13 cellular contexts compared by ENCODE assay signal in the genomic region with DNA sequence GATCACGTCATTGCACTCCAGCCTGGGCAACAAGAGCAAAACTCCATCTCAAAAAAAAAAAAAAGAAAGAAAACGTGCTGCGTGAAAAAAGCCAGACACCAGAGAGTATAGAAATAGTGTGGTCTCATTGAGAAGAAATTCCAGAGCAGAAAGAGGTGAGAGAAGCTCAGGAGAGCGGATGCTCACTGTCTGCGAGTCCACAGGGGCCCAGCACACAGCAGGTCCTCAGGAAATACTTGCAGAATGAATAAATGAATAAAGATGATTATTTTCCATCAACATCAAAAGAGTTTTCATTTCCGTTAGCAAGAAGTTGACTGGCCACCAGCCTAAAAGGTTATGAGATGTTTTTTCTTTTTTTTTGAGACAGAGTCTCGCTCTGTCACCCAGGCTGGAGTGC. TPM values are rescaled to one million over a fixed set of nuclear protein-coding genes. Genes with fewer than 3 reads are reported as not detected.
DNase-seq lines count a peak whose midpoint lies in the region; ATAC-seq, FAIRE-seq and TF ChIP-seq lines count a peak whose summit lies in the region.
"Had no signal": no experiment of that assay in that cellular context is flagged by ENCODE, and none has a peak within 500 bp of the region (broad histone marks: within the 10 kb centered on the region; RNA-seq: fewer than 3 reads in every experiment).

No MANE protein-coding gene starts in this region.

- H3K36me3 Mint-ChIP-seq in H9 (ENCODE audit: insufficient read depth in 1 of 3, low read depth in 3 of 3), result peaks cover 6 to 29% (median 12%) of the 10 kb centered on the region in 3 experiments; a peak in 6 of 7 replicates
- peaks cover 8% of the 10 kb centered on the region for H3K36me3 Mint-ChIP-seq in WTC11

- H3K9me3 Mint-ChIP-seq in H9 (no peaks in the 10 kb centered on the region), WTC11 (no peaks in the 10 kb centered on the region)
- H3K9me3 Mint-ChIP-seq: CD8-positive, alpha-beta memory T cell had no signal

- H3K4me2 ChIP-seq in H9 (ENCODE audit: insufficient read depth, insufficient read length, low read length) (no peak overlapping the region), H1 (ENCODE audit: insufficient read depth in 1 of 2, low read depth in 2 of 2, low read length in 2 of 2) (peak overlapping the region; percentile 37 to 41), trophoblast cell (ENCODE audit: low read length) (no peak overlapping the region)
- H3K4me2 ChIP-seq: A549 had no signal

- H2BK5ac ChIP-seq in H9 (ENCODE audit: insufficient read length, low read length) (no peak overlapping the region), H1 (ENCODE audit: low read depth, low read length) (peak overlapping the region; percentile 71; the same call in 1 of the 2 replicates), trophoblast cell (ENCODE audit: low read depth, low read length, poor library complexity) (no peak overlapping the region)

- H3K79me1 ChIP-seq in H9 (ENCODE audit: insufficient read depth, low read depth, low read length, poor library complexity, severe bottlenecking), result no peaks in the 10 kb centered on the region
- no peaks in the 10 kb centered on the region; the same call in 1 of the 2 replicates for H3K79me1 ChIP-seq in H1 (ENCODE audit: low read depth, low read length)
- H3K79me1 ChIP-seq in trophoblast cell (ENCODE audit: low read length), result no peaks in the 10 kb centered on the region

- H2AK5ac ChIP-seq in H9 (ENCODE audit: insufficient read length, low read length) (no peak overlapping the region), H1 (ENCODE audit: low read depth, low read length) (no peak overlapping the region), trophoblast cell (ENCODE audit: low read length) (no peak overlapping the region)

- no peak for TF ChIP-seq EP300 in H1 (IDR thresholded peaks at IDR 0.05; ENCODE audit: borderline replicate concordance in 1 of 2, low read depth in 2 of 2, low read length in 2 of 2)

- H4K8ac ChIP-seq in H9 (replicated peaks; ENCODE audit: insufficient read length, low read depth, low read length) (no peak overlapping the region), H1 (ENCODE audit: extremely low read depth, insufficient read depth, low read length) (no peak overlapping the region), trophoblast cell (ENCODE audit: low read depth, low read length) (no peak overlapping the region)

- H2BK12ac ChIP-seq in H9 (ENCODE audit: insufficient read length, low read depth, low read length), result no peak overlapping the region
- H2BK12ac ChIP-seq in H1 (ENCODE audit: low read depth, low read length), result no peak overlapping the region
- H2BK12ac ChIP-seq in trophoblast cell (ENCODE audit: low read length), result no peak overlapping the region

- DNase-seq in H9 (no peak), WTC11 (ENCODE audit: low spot score) (no peak), H1 (ENCODE audit: low read depth in 1 of 2, low spot score in 2 of 2) (no peak), NCI-H1436 (lab: John Stamatoyannopoulos, UW) (no peak), NCI-H2227 treated with DMSO at 0.1 percent for 48 hours (lab: John Stamatoyannopoulos, UW) (no peak), trophoblast cell (no peak)
- DNase-seq: Caco-2; CD8-positive, alpha-beta memory T cell; DND-41; GDM1 had no signal

- H3K14ac ChIP-seq in H9 (ENCODE audit: insufficient read depth, low read length) (no peak overlapping the region), H1 (ENCODE audit: insufficient read length) (no peak overlapping the region), trophoblast cell (ENCODE audit: low read length) (no peak overlapping the region)

- H3K18ac ChIP-seq in H9 (ENCODE audit: insufficient read length, low read depth, low read length) (no peak overlapping the region), H1 (ENCODE audit: extremely low read depth, low read length) (peak overlapping the region; percentile 15; the same call in 1 of the 2 replicates), trophoblast cell (ENCODE audit: low read length) (no peak overlapping the region)

- no peak overlapping the region for H3K4me3 ChIP-seq in H1 (ENCODE audit: extremely low read depth in 1 of 4, insufficient read depth in 2 of 4, low read depth in 3 of 4, low read length in 4 of 4)
- H3K4me3 ChIP-seq in trophoblast cell (ENCODE audit: low read depth, low read length), result no peak overlapping the region
- H3K4me3 ChIP-seq: A549 had no signal

- no peak overlapping the region for H2BK15ac ChIP-seq in H9 (ENCODE audit: low read depth, low read length)
- no peak overlapping the region for H2BK15ac ChIP-seq in H1 (ENCODE audit: low read length)

- H3K4me3 Mint-ChIP-seq in H9 (peak overlapping the region in 1 of 2 experiments; percentile 22; a peak in 1 of 5 replicates), WTC11 (peak overlapping the region; percentile 26; the same call in 1 of the 2 replicates)
- H3K4me3 Mint-ChIP-seq: CD8-positive, alpha-beta memory T cell had no signal

- H3K23ac ChIP-seq in H9 (ENCODE audit: insufficient read length, low read depth, low read length) (no peak overlapping the region), H1 (ENCODE audit: insufficient read length) (no peak overlapping the region), trophoblast cell (ENCODE audit: low read length) (no peak overlapping the region)

- TF ChIP-seq RAD21 in H1 (IDR thresholded peaks at IDR 0.05 in 1 of 2, conservative IDR thresholded peaks at IDR 0.05 in 1 of 2; ENCODE audit: low read depth in 2 of 2, low read length in 2 of 2), result no peak

- H4K91ac ChIP-seq in H9 (ENCODE audit: insufficient read length, low read depth, low read length) (no peak overlapping the region), H1 (replicated peaks; ENCODE audit: insufficient read length, low read length) (no peak overlapping the region), trophoblast cell (ENCODE audit: low read depth, low read length) (no peak overlapping the region)

- H3K4me1 ChIP-seq in H9 (ENCODE audit: insufficient read depth, low read length), result peaks cover 11% of the 10 kb centered on the region; the same call in 1 of the 2 replicates
- H3K4me1 ChIP-seq in H1 (replicated peaks in 1 of 4; ENCODE audit: control insufficient read depth in 3 of 4, insufficient read depth in 4 of 4, low read length in 3 of 4), result peaks cover 13 to 31% (median 23%) of the 10 kb centered on the region in 4 experiments
- peaks cover 0 to 6% of the 10 kb centered on the region in 2 experiments for H3K4me1 ChIP-seq in trophoblast cell (ENCODE audit: control insufficient read depth in 1 of 2, insufficient read depth in 2 of 2, low read length in 2 of 2)
- H3K4me1 ChIP-seq: A549, Caco-2 had no signal

- H3K36me3 ChIP-seq in H1 (ENCODE audit: control insufficient read depth in 2 of 4, insufficient read depth in 4 of 4, low read length in 3 of 4), result peaks cover 0 to 6% (median 0%) of the 10 kb centered on the region in 4 experiments; a peak in 3 of 8 replicates
- H3K36me3 ChIP-seq in trophoblast cell (ENCODE audit: control insufficient read depth in 1 of 2, insufficient read depth in 2 of 2, low read length in 2 of 2), result peaks cover 4 to 7% of the 10 kb centered on the region in 2 experiments

- ATAC-seq in WTC11, result no peak
- ATAC-seq: A549 had no signal

- H2BK120ac ChIP-seq in H9 (ENCODE audit: low read depth, low read length, poor library complexity, severe bottlenecking) (no peak overlapping the region), H1 (replicated peaks; ENCODE audit: low read depth, low read length) (no peak overlapping the region), trophoblast cell (ENCODE audit: insufficient read depth, low read length, poor library complexity) (no peak overlapping the region)

- no peak for FAIRE-seq in H1 (lab: Jason Lieb, UNC)
- FAIRE-seq: A549, H54 had no signal

- H3K27ac ChIP-seq in H9 (ENCODE audit: insufficient read length, low read depth, low read length), result peak overlapping the region; percentile 80
- H3K27ac ChIP-seq in H1 (ENCODE audit: low read depth, low read length), result peak overlapping the region; percentile 7; the same call in 1 of the 2 replicates
- no peak overlapping the region for H3K27ac ChIP-seq in trophoblast cell (ENCODE audit: low read depth, low read length)
- H3K27ac ChIP-seq: A549 had no signal

- H2AFZ ChIP-seq in H9 (ENCODE audit: low read length) (no peak overlapping the region), H1 (ENCODE audit: low read length) (no peak overlapping the region), trophoblast cell (ENCODE audit: insufficient read depth, low read length, poor library complexity) (no peak overlapping the region)

- no peaks in the 10 kb centered on the region for H3K79me2 ChIP-seq in H9 (ENCODE audit: insufficient read depth, low read length)
- H3K79me2 ChIP-seq in H1 (ENCODE audit: control insufficient read depth in 1 of 2, insufficient read depth in 2 of 2, low read length in 2 of 2), result peaks cover 0 to 9% of the 10 kb centered on the region in 2 experiments; a peak in 1 of 4 replicates
- H3K79me2 ChIP-seq in trophoblast cell (ENCODE audit: control insufficient read depth, insufficient read depth, low read length, poor library complexity), result no peaks in the 10 kb centered on the region

- H3T11ph ChIP-seq in H9 (ENCODE audit: low read length), result no peak overlapping the region

- H3K9ac ChIP-seq in H9 (ENCODE audit: extremely low read depth, insufficient read length, low read length), result no peak overlapping the region
- H3K9ac ChIP-seq in H1 (replicated peaks in 1 of 4; ENCODE audit: extremely low read depth in 1 of 4, low read depth in 3 of 4, low read length in 3 of 4), result no peak overlapping the region
- H3K9ac ChIP-seq in trophoblast cell (ENCODE audit: low read length), result no peak overlapping the region

- H4K12ac ChIP-seq in trophoblast cell (ENCODE audit: low read depth, low read length), result no peak overlapping the region

- H2BK20ac ChIP-seq in H9 (ENCODE audit: low read depth, low read length, poor library complexity, severe bottlenecking), result no peak overlapping the region
- H2BK20ac ChIP-seq in H1 (ENCODE audit: low read length), result 0 out of 2 replicates have a peak overlapping the region, but pooled peaks have one; percentile 80

- H3K4ac ChIP-seq in H9 (ENCODE audit: low read depth, low read length) (no peak overlapping the region), H1 (replicated peaks; ENCODE audit: insufficient read length, low read depth, low read length) (no peak overlapping the region), trophoblast cell (ENCODE audit: low read depth, low read length) (no peak overlapping the region)

- CTCF ChIA-PET in WTC11 (lab: Charles Lee) (interaction anchor here (1.2 kb wide), 1 partner anchor 14 kb away, joined by 4 read pairs; no protein-coding TSS in a partner anchor), H1 (lab: Charles Lee; ENCODE audit: partially characterized antibody) (interaction anchor here (0.7 kb wide), 1 partner anchor 827 kb away, joined by 3 read pairs; no protein-coding TSS in a partner anchor)

- H3K27me3 Mint-ChIP-seq in H9 (ENCODE audit: low read depth) (no peaks in the 10 kb centered on the region), WTC11 (ENCODE audit: low read depth) (no peaks in the 10 kb centered on the region)

- H3K27me3 ChIP-seq in H9 (ENCODE audit: insufficient read depth, low read length) (no peaks in the 10 kb centered on the region), H1 (replicated peaks in 1 of 4; ENCODE audit: control insufficient read depth in 3 of 4, extremely low read depth in 1 of 4, insufficient read depth in 3 of 4, low read length in 3 of 4) (no peaks in the 10 kb centered on the region), trophoblast cell (ENCODE audit: insufficient read depth, low read length) (no peaks in the 10 kb centered on the region)

- H3K56ac ChIP-seq in H9 (ENCODE audit: insufficient read length, low read depth, low read length), result no peak overlapping the region
- no peak overlapping the region for H3K56ac ChIP-seq in H1 (replicated peaks; ENCODE audit: insufficient read length, low read depth, low read length)

- H3K9me3 ChIP-seq in H9 (ENCODE audit: control insufficient read depth, low read depth, low read length), result no peaks in the 10 kb centered on the region
- H3K9me3 ChIP-seq in H1 (ENCODE audit: insufficient read depth in 2 of 2, low read depth in 1 of 2, low read length in 1 of 2), result no peaks in the 10 kb centered on the region
- H3K9me3 ChIP-seq in trophoblast cell (ENCODE audit: insufficient read depth, low read depth, low read length), result peaks cover 2% of the 10 kb centered on the region
- H3K9me3 ChIP-seq: A549, Caco-2 had no signal

- WGBS in H9 (ENCODE audit: extremely low coverage, insufficient read length, low lambda C conversion rate), result no CpG with 5 or more reads among the region's 7 CpGs
- 52% methylated on average over 7 of the region's 7 CpGs; no CpG with 5 or more reads in 1 of the 2 experiments for WGBS in H1 (ENCODE audit: extremely low coverage in 1 of 2, insufficient coverage in 1 of 2, insufficient read length in 1 of 2, insufficient replicate concordance in 2 of 2, low coverage in 1 of 2, low lambda C conversion rate in 2 of 2, missing lambda C conversion rate in 1 of 2), 2 experiments
- WGBS in trophoblast cell (ENCODE audit: extremely low coverage, insufficient coverage, insufficient read length), result no CpG with 5 or more reads among the region's 7 CpGs

- no peak overlapping the region for H4K5ac ChIP-seq in H9 (ENCODE audit: insufficient read length, low read depth, low read length)
- H4K5ac ChIP-seq in H1 (ENCODE audit: insufficient read length, low read depth, low read length), result no peak overlapping the region

- peak overlapping the region; percentile 85 to 99 (median 89); a peak in 6 of 7 replicates for H3K27ac Mint-ChIP-seq in H9
- H3K27ac Mint-ChIP-seq in WTC11, result peak overlapping the region; percentile 93

- TF ChIP-seq POLR2A in H1 (IDR thresholded peaks at IDR 0.05; ENCODE audit: control extremely low read depth in 1 of 2, low read depth in 2 of 2, low read length in 2 of 2), result no peak

- POLR2A ChIA-PET in WTC11 (lab: Charles Lee), result interaction anchor here (1.3 to 2.3 kb wide), 2 partner anchors 14 to 17 kb away, joined by 5 to 7 read pairs; a partner anchor contains a TSS
- POLR2A ChIA-PET in H1 (lab: Charles Lee; ENCODE audit: partially characterized antibody), result interaction anchor here (0.6 to 1.9 kb wide), 4 partner anchors 10 to 652 kb away, joined by 3 to 7 read pairs (median 4); a partner anchor contains a TSS

- H4K20me1 ChIP-seq in H9 (ENCODE audit: control insufficient read depth, insufficient read depth, insufficient read length) (no peaks in the 10 kb centered on the region), H1 (replicated peaks in 1 of 2; ENCODE audit: control insufficient read depth in 1 of 2, insufficient read depth in 2 of 2, low read length in 2 of 2) (no peaks in the 10 kb centered on the region)

- TF ChIP-seq CTCF in H9 (conservative IDR thresholded peaks at IDR 0.05) (no peak), WTC11 (IDR thresholded peaks at IDR 0.05) (no peak), H1 (IDR thresholded peaks at IDR 0.05; ENCODE audit: control extremely low read depth in 1 of 3, insufficient read depth in 1 of 3, low read depth in 1 of 3, low read length in 3 of 3) (no peak)

- H3K4me1 Mint-ChIP-seq in H9 (peaks cover 35 to 52% of the 10 kb centered on the region in 2 experiments), WTC11 (peaks cover 41% of the 10 kb centered on the region)

- no peaks in the 10 kb centered on the region for H3K23me2 ChIP-seq in H9 (ENCODE audit: insufficient read length, low read depth, low read length, poor library complexity, severe bottlenecking)
- H3K23me2 ChIP-seq in H1 (ENCODE audit: low read depth, low read length), result no peaks in the 10 kb centered on the region

RNA-seq across cellular contexts. Expression of a gene that starts 14.4 kb away (rescaled TPM):
- total RNA-seq in H9 (2021) (15.9 and 17.2 TPM in 2 replicates), WTC11 (2021) (13.5 to 18.6 TPM (median 16.6 TPM) in 3 replicates)
- total RNA-seq in H1 (2021; fragmentation: NEBNext Ultra II Directional; extraction: Animal tissue kit (Norgen Biotek cat#: 25700)), result 14.8 and 15.2 TPM in 2 replicates
- polyA plus RNA-seq in H1 (2011; rRNA removed), result 32.2 and 36.3 TPM in 2 replicates
- polyA plus RNA-seq in H1 (2011; cell fraction: cytosol; rRNA removed), result 27.8 TPM
- polyA plus RNA-seq in H1 (2011; cell fraction: nucleus; rRNA removed), result 31.7 TPM
- 17.4 to 21.0 TPM (median 19.5 TPM) in 4 replicates for polyA plus RNA-seq in H1 (2012, experiment 1 of 2)
- polyA plus RNA-seq in H1 (2012, experiment 2 of 2), result 22.4 TPM
- 8.8 TPM for polyA plus RNA-seq in H1 (2013, experiment 1 of 2)
- polyA plus RNA-seq in H1 (2013, experiment 2 of 2), result 8.2 TPM
- 27.1 and 35.0 TPM in 2 replicates for polyA minus RNA-seq in H1 (2011; rRNA and poly(A)+ RNA removed)
- polyA minus RNA-seq in H1 (2011; cell fraction: cytosol; rRNA and poly(A)+ RNA removed), result 14.0 TPM
- 12.4 TPM for polyA minus RNA-seq in H1 (2011; cell fraction: nucleus; rRNA and poly(A)+ RNA removed)
- 8.5 and 8.6 TPM in 2 replicates for polyA plus RNA-seq in trophoblast cell (2013)

RNA-seq across cellular contexts. Expression of a gene that starts 17.1 kb away (rescaled TPM):
- total RNA-seq in H9 (2021) (20.7 and 22.1 TPM in 2 replicates), WTC11 (2021) (16.4 to 20.4 TPM (median 17.5 TPM) in 3 replicates)
- total RNA-seq in H1 (2021; fragmentation: NEBNext Ultra II Directional; extraction: Animal tissue kit (Norgen Biotek cat#: 25700)), result 20.6 and 23.3 TPM in 2 replicates
- polyA plus RNA-seq in H1 (2011; rRNA removed), result 4.8 and 7.9 TPM in 2 replicates
- polyA plus RNA-seq in H1 (2011; cell fraction: cytosol; rRNA removed), result 6.4 TPM
- polyA plus RNA-seq in H1 (2011; cell fraction: nucleus; rRNA removed), result 5.9 TPM
- 7.6 to 9.5 TPM (median 9.1 TPM) in 4 replicates for polyA plus RNA-seq in H1 (2012, experiment 1 of 2)
- polyA plus RNA-seq in H1 (2012, experiment 2 of 2), result 1.0 TPM
- 16.0 TPM for polyA plus RNA-seq in H1 (2013, experiment 1 of 2)
- polyA plus RNA-seq in H1 (2013, experiment 2 of 2), result 16.2 TPM
- 20.6 and 43.0 TPM in 2 replicates for polyA minus RNA-seq in H1 (2011; rRNA and poly(A)+ RNA removed)
- 18.4 TPM for polyA minus RNA-seq in H1 (2011; cell fraction: cytosol; rRNA and poly(A)+ RNA removed)
- 19.3 TPM for polyA minus RNA-seq in H1 (2011; cell fraction: nucleus; rRNA and poly(A)+ RNA removed)
- polyA plus RNA-seq in trophoblast cell (2013), result 9.9 and 10.1 TPM in 2 replicates

RNA-seq across cellular contexts. Expression of a gene that starts 33.7 kb away (rescaled TPM):
- total RNA-seq in H9 (2021) (not detected in 2 replicates), WTC11 (2021) (0.55 TPM in 1 of 3 replicates, not detected in the others)
- not detected in 2 replicates for total RNA-seq in H1 (2021; fragmentation: NEBNext Ultra II Directional; extraction: Animal tissue kit (Norgen Biotek cat#: 25700))
- not detected in 2 replicates for polyA plus RNA-seq in H1 (2011; rRNA removed)
- polyA plus RNA-seq in H1 (2011; cell fraction: cytosol; rRNA removed), result not detected
- polyA plus RNA-seq in H1 (2011; cell fraction: nucleus; rRNA removed), result not detected
- not detected in 4 replicates for polyA plus RNA-seq in H1 (2012, experiment 1 of 2)
- polyA plus RNA-seq in H1 (2012, experiment 2 of 2), result not detected
- polyA plus RNA-seq in H1 (2013, experiment 1 of 2), result not detected
- not detected for polyA plus RNA-seq in H1 (2013, experiment 2 of 2)
- not detected in 2 replicates for polyA minus RNA-seq in H1 (2011; rRNA and poly(A)+ RNA removed)
- not detected for polyA minus RNA-seq in H1 (2011; cell fraction: cytosol; rRNA and poly(A)+ RNA removed)
- not detected for polyA minus RNA-seq in H1 (2011; cell fraction: nucleus; rRNA and poly(A)+ RNA removed)
- not detected in 2 replicates for polyA plus RNA-seq in trophoblast cell (2013)
- total RNA-seq: Caco-2; CD8-positive, alpha-beta memory T cell had no signal
- polyA plus RNA-seq: A549; BJ; CD8-positive, alpha-beta memory T cell had no signal

RNA-seq across cellular contexts. Expression of a gene that starts 53.1 kb away (rescaled TPM):
- not detected in 2 replicates for total RNA-seq in H9 (2021)
- 0.83 to 1.1 TPM (median 1.1 TPM) in 3 replicates for total RNA-seq in WTC11 (2021)
- not detected in 2 replicates for total RNA-seq in H1 (2021; fragmentation: NEBNext Ultra II Directional; extraction: Animal tissue kit (Norgen Biotek cat#: 25700))
- not detected in 2 replicates for polyA plus RNA-seq in H1 (2011; rRNA removed)
- not detected for polyA plus RNA-seq in H1 (2011; cell fraction: cytosol; rRNA removed)
- polyA plus RNA-seq in H1 (2011; cell fraction: nucleus; rRNA removed), result not detected
- not detected in 4 replicates for polyA plus RNA-seq in H1 (2012, experiment 1 of 2)
- polyA plus RNA-seq in H1 (2012, experiment 2 of 2), result not detected
- not detected for polyA plus RNA-seq in H1 (2013, experiment 1 of 2)
- polyA plus RNA-seq in H1 (2013, experiment 2 of 2), result not detected
- not detected in 2 replicates for polyA minus RNA-seq in H1 (2011; rRNA and poly(A)+ RNA removed)
- polyA minus RNA-seq in H1 (2011; cell fraction: cytosol; rRNA and poly(A)+ RNA removed), result not detected
- polyA minus RNA-seq in H1 (2011; cell fraction: nucleus; rRNA and poly(A)+ RNA removed), result not detected
- not detected in 2 replicates for polyA plus RNA-seq in trophoblast cell (2013)
- total RNA-seq: Caco-2; CD8-positive, alpha-beta memory T cell had no signal
- polyA plus RNA-seq: A549; BJ; CD8-positive, alpha-beta memory T cell had no signal

Comparison
In these comparisons a context has a peak if more than half of its experiments do, and no peak if none do; other contexts are left out.
1. H3K4me2 ChIP-seq: peak in H1 (2 of 2); none in H9 (single experiment) and trophoblast cell (single experiment).